Comparison of ENCODE assay signal across 34 cellular contexts in the genomic region with DNA sequence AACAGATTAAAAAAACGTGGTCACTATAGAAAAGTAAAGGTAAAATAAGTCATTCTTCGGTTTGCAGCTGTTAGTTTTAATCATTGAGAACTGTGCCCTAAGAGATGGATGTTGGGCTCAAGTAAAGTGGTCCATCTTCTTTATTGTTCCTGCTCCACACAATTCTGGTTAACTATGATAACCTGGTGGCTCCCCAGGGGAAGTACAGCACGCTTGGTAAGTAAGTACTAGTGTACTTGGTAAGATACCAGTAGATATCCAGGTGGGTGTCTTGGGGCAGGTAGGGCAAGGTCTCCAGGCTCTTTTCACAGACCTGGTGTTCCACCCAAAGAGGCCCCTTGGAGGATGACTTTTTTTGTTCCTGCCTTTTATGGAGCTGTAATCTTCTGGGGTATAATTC. TPM values are rescaled to one million over a fixed set of nuclear protein-coding genes. Genes with fewer than 3 reads are reported as not detected.
"Had no signal": no experiment of that assay in that cellular context is flagged by ENCODE, and none has a peak within 500 bp of the region (broad histone marks: within the 10 kb centered on the region; RNA-seq: fewer than 3 reads in every experiment).

No MANE protein-coding gene starts in this region.

- H3K36me3 ChIP-seq: neutrophil, sigmoid colon, stomach, thyroid gland, upper lobe of left lung, vagina had no signal

- DNase-seq: activated CD4-positive, alpha-beta T cell treated with anti-CD3 and anti-CD28 coated beads for 4 hours; activated CD4-positive, alpha-beta T cell treated with anti-CD3 and anti-CD28 coated beads, Interleukin-2, amount 50 U/mL, for 4 hours; activated effector memory CD4-positive, alpha-beta T cell treated with Interleukin-2 at 50 U/mL for 16 hours; activated naive CD4-positive, alpha-beta T cell treated with Interleukin-2 at 50 U/mL for 16 hours; activated T-cell treated with anti-CD3 and anti-CD28 coated beads for 4 hours; activated T-cell treated with anti-CD3 and anti-CD28 coated beads, Interleukin-2, amount 50 U/mL, for 72 hours; anterior cingulate cortex; body of pancreas; dorsolateral prefrontal cortex; effector memory CD4-positive, alpha-beta T cell; foreskin fibroblast; head of caudate nucleus; hippocampal formation; left colon; mammary epithelial cell; sigmoid colon; stimulated activated CD4-positive, alpha-beta T cell treated with anti-CD3 and anti-CD28 coated beads, Interleukin-1b, Interleukin-23, amount 100 ng/mL, for 48 hours; stimulated activated CD4-positive, alpha-beta T cell treated with anti-CD3 and anti-CD28 coated beads, Interleukin-4, amount 100 ng/mL, for 4 hours; stimulated activated CD8-positive, alpha-beta memory T cell treated with anti-CD3 and anti-CD28 coated beads, Interleukin-4, amount 100 ng/mL, for 48 hours; stomach; thyroid gland; upper lobe of left lung had no signal

- FAIRE-seq: keratinocyte had no signal

- ATAC-seq: activated T-cell treated with anti-CD3 and anti-CD28 coated beads, Interleukin-2, amount 50 U/mL, for 72 hours; body of pancreas; left colon; stimulated activated memory B cell treated with anti-CD40 and anti-IgM and Interleukin-4, amounts not matched to agents 10 μg/mL and 1 μg/mL and 100 μg/mL, for 72 hours had no signal

- H3K4me1 ChIP-seq: body of pancreas, sigmoid colon, stomach, thyroid gland, upper lobe of left lung, vagina had no signal

- H3K4me3 ChIP-seq: body of pancreas, coronary artery, dorsolateral prefrontal cortex, sigmoid colon, smooth muscle cell, stomach, thyroid gland, upper lobe of left lung, vagina had no signal

- H3K27me3 ChIP-seq: body of pancreas, neutrophil, sigmoid colon, thyroid gland, upper lobe of left lung, vagina had no signal

- H3K27ac ChIP-seq: body of pancreas, coronary artery, dorsolateral prefrontal cortex, neutrophil, sigmoid colon, stomach, thyroid gland, upper lobe of left lung, vagina had no signal

- H3K4me2 ChIP-seq: smooth muscle cell had no signal

- H3K9me3 ChIP-seq: body of pancreas, neutrophil, sigmoid colon, thyroid gland, upper lobe of left lung, vagina had no signal

RNA-seq across cellular contexts. Expression of a gene that starts 31.6 kb away (rescaled TPM):
- total RNA-seq: body of pancreas, cardiac septum, cerebellum, fibroblast of lung, liver, renal cortical epithelial cell, stomach, upper lobe of left lung, vagina had no signal
- polyA plus RNA-seq: esophagus, fibroblast of lung, liver had no signal

RNA-seq across cellular contexts. Expression of a gene that starts 49.0 kb away (rescaled TPM):
- total RNA-seq: body of pancreas, cardiac septum, cerebellum, fibroblast of lung, liver, renal cortical epithelial cell, upper lobe of left lung, vagina had no signal
- polyA plus RNA-seq: liver had no signal
